Comparison of ENCODE assay signal across 8 cellular contexts in the genomic region with DNA sequence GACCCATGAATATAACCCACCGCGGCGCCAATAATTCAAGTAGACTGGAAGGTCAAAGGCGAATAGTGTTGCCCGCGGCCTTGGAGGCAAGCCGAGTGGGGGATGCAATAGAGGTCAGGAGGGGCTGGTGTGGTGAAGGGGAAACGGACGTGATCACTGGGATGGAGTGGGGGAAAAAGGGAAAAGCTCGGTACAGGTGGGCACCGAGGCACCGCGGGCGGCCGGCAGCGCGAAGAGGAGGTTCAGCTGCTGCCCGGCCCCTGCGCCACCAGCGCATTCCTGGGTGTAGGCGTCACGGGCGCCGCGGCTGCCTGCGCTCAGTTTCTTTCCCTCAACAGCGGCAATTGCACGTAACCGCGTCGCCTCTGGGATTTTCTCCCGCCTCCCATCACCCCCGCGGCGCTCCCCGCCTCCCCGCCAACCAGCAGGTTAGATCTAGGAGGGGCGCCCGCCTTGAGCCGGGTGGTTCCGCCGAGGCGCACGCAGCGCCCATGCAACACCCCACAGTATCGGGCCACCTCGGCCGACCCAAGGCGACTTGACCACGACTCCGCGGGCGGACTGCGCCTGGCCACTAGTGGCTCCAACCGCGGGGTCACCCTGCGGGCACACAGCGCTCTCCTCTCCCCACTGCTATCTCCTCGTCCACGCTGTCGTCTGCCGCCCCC. TPM values are rescaled to one million over a fixed set of nuclear protein-coding genes. Genes with fewer than 3 reads are reported as not detected.
DNase-seq lines count a peak whose midpoint lies in the region; ATAC-seq and TF ChIP-seq lines count a peak whose summit lies in the region.

No MANE protein-coding gene starts in this region.

- H2BK5ac ChIP-seq in mesenchymal stem cell (ENCODE audit: low read depth, low read length, poor library complexity, severe bottlenecking): peak overlapping the region; percentile 96

- H3K36me3 ChIP-seq in PC-3 (ENCODE audit: low read depth, low read length) (peaks cover 48% of the 10 kb centered on the region), endocrine pancreas (ENCODE audit: control insufficient read depth, insufficient read depth, low read length) (no peaks in the 10 kb centered on the region), mesenchymal stem cell (ENCODE audit: control insufficient read depth in 1 of 2, insufficient read depth in 2 of 2, low read depth in 1 of 2, low read length in 2 of 2) (peaks cover 20 to 47% of the 10 kb centered on the region in 2 experiments), upper lobe of left lung (no peaks in the 10 kb centered on the region)

- no peak for DNase-seq in activated T-cell treated with anti-CD3 and anti-CD28 coated beads, Interleukin-2, amount 50 U/mL, for 72 hours
- no peak for DNase-seq in activated T-cell treated with anti-CD3 and anti-CD28 coated beads, Interleukin-2, amount 50 U/mL, for 1 hour
- DNase-seq in PC-3: peak; percentile 79
- DNase-seq in mesenchymal stem cell: peak; percentile 85
- DNase-seq in upper lobe of left lung: peak; percentile 63 to 93

- H2BK120ac ChIP-seq in mesenchymal stem cell (ENCODE audit: low read depth, low read length): peak overlapping the region; percentile 73

- peak overlapping the region; percentile 63 to 68 for H2BK12ac ChIP-seq in mesenchymal stem cell (ENCODE audit: low read length in 2 of 2)

- peak overlapping the region; percentile 98 for H3K4me2 ChIP-seq in PC-3 (ENCODE audit: low read length)
- H3K4me2 ChIP-seq in mesenchymal stem cell (ENCODE audit: low read length, poor library complexity, severe bottlenecking): peak overlapping the region; percentile 51

- peak overlapping the region; percentile 82 for H4K91ac ChIP-seq in mesenchymal stem cell (ENCODE audit: low read length)

- peak overlapping the region in 1 of 2 experiments; percentile 99 for H3K14ac ChIP-seq in mesenchymal stem cell (ENCODE audit: low read length in 2 of 2)

- H3K27ac ChIP-seq in PC-3 (ENCODE audit: low read length) (peak overlapping the region; percentile 98), mesenchymal stem cell (ENCODE audit: low read length, poor library complexity, severe bottlenecking) (peak overlapping the region; percentile 88), upper lobe of left lung (peak overlapping the region; percentile 89 to 93 (median 90))

- CTCF ChIA-PET in PC-3 (lab: Charles Lee): no interaction called here

- H3K9me2 ChIP-seq in PC-3 (replicated peaks; ENCODE audit: low read length): no peaks in the 10 kb centered on the region

- TF ChIP-seq CTCF in PC-3 (conservative IDR thresholded peaks at IDR 0.05; ENCODE audit: low read depth, low read length) (no peak), upper lobe of left lung (IDR thresholded peaks at IDR 0.05) (peak in 1 of 6 experiments; percentile 19)

- peaks cover 65% of the 10 kb centered on the region for H3K79me2 ChIP-seq in PC-3 (ENCODE audit: low read length)

- no peaks in the 10 kb centered on the region for H3K79me1 ChIP-seq in mesenchymal stem cell (replicated peaks; ENCODE audit: low read length, poor library complexity, severe bottlenecking)

- peak overlapping the region; percentile 97 to 99 for H3K18ac ChIP-seq in mesenchymal stem cell (ENCODE audit: low read depth in 1 of 2, low read length in 2 of 2)

- peak overlapping the region; percentile 81 to 90 for H3K4ac ChIP-seq in mesenchymal stem cell (ENCODE audit: low read depth in 1 of 2, low read length in 2 of 2)

- TF ChIP-seq POLR2A in upper lobe of left lung (IDR thresholded peaks at IDR 0.05): peak in 2 of 4 donors; percentile 47 to 63

- peak overlapping the region; percentile 99 for H3K9ac ChIP-seq in PC-3 (ENCODE audit: low read length)
- H3K9ac ChIP-seq in endocrine pancreas (ENCODE audit: control insufficient read depth, insufficient read depth, low read length): peak overlapping the region; percentile 90
- H3K9ac ChIP-seq in mesenchymal stem cell (ENCODE audit: low read length): peak overlapping the region; percentile 100

- peak overlapping the region; percentile 69 for H4K8ac ChIP-seq in mesenchymal stem cell (ENCODE audit: low read length)

- ATAC-seq in activated T-cell treated with anti-CD3 and anti-CD28 coated beads, Interleukin-2, amount 50 U/mL, for 72 hours (replicated peaks in 1 of 2): no peak
- ATAC-seq in PC-3 (peak; percentile 27), upper lobe of left lung (ENCODE audit: low FRiP score in 2 of 2) (peak; percentile 83 to 84), GM21423 (IDR thresholded peaks at IDR 0.05; ENCODE audit: unreplicated experiment) (no peak), HG03196 (IDR thresholded peaks at IDR 0.05; ENCODE audit: unreplicated experiment) (no peak)

- no peak overlapping the region for H2AFZ ChIP-seq in PC-3 (ENCODE audit: low read length)
- no peak overlapping the region for H2AFZ ChIP-seq in mesenchymal stem cell (ENCODE audit: low read depth, low read length)

- BruUV-seq in PC-3 (replicated peaks; lab: Mats Ljungman, UMichigan): no TSS peak

- peak overlapping the region; percentile 86 to 96 for H3K23ac ChIP-seq in mesenchymal stem cell (ENCODE audit: low read length in 2 of 2)

- H3K4me3 ChIP-seq in PC-3 (ENCODE audit: low read length) (peak overlapping the region; percentile 90), endocrine pancreas (ENCODE audit: control insufficient read depth, insufficient read depth, low read length) (peak overlapping the region; percentile 41), mesenchymal stem cell (ENCODE audit: insufficient read depth in 1 of 2, low read depth in 1 of 2, low read length in 2 of 2) (peak overlapping the region; percentile 83 to 96), upper lobe of left lung (peak overlapping the region; percentile 12 to 72 (median 62))

- H3K9me3 ChIP-seq in PC-3 (ENCODE audit: low read length) (no peaks in the 10 kb centered on the region), endocrine pancreas (ENCODE audit: control insufficient read depth, low read length) (no peaks in the 10 kb centered on the region), mesenchymal stem cell (ENCODE audit: control insufficient read depth, low read length) (no peaks in the 10 kb centered on the region), upper lobe of left lung (no peaks in the 10 kb centered on the region)

- H3K4me1 ChIP-seq in PC-3 (ENCODE audit: insufficient read depth, low read length) (peaks cover 42% of the 10 kb centered on the region), endocrine pancreas (ENCODE audit: control insufficient read depth, insufficient read depth, low read length) (no peaks in the 10 kb centered on the region), mesenchymal stem cell (ENCODE audit: control insufficient read depth, insufficient read depth, low read depth, low read length) (no peaks in the 10 kb centered on the region), upper lobe of left lung (peaks cover 0 to 34% (median 2%) of the 10 kb centered on the region in 4 donors)

- peak overlapping the region; percentile 53 to 77 for H3K4me3 Mint-ChIP-seq in activated T-cell treated with anti-CD3 and anti-CD28 coated beads, Interleukin-2, amount 50 U/mL, for 72 hours

- H3K36me3 Mint-ChIP-seq in activated T-cell treated with anti-CD3 and anti-CD28 coated beads, Interleukin-2, amount 50 U/mL, for 72 hours (ENCODE audit: insufficient read depth in 2 of 2): no peaks in the 10 kb centered on the region

- peaks cover 9% of the 10 kb centered on the region for H3F3A ChIP-seq in PC-3 (ENCODE audit: low read length, unreplicated experiment)

- peaks cover 60% of the 10 kb centered on the region for H3K27me3 Mint-ChIP-seq in activated T-cell treated with anti-CD3 and anti-CD28 coated beads, Interleukin-2, amount 50 U/mL, for 72 hours (ENCODE audit: low read depth)

- no peak overlapping the region for H3K27ac Mint-ChIP-seq in activated T-cell treated with anti-CD3 and anti-CD28 coated beads, Interleukin-2, amount 50 U/mL, for 72 hours

- H3K27me3 ChIP-seq in PC-3 (ENCODE audit: low read length) (no peaks in the 10 kb centered on the region), endocrine pancreas (ENCODE audit: control insufficient read depth, insufficient read depth, low read length) (no peaks in the 10 kb centered on the region), mesenchymal stem cell (ENCODE audit: control insufficient read depth in 1 of 2, insufficient read depth in 1 of 2, low read length in 2 of 2) (no peaks in the 10 kb centered on the region), upper lobe of left lung (peaks cover 0 to 13% (median 2%) of the 10 kb centered on the region in 4 donors)

- peak overlapping the region; percentile 71 for H2BK15ac ChIP-seq in mesenchymal stem cell (ENCODE audit: low read depth, poor library complexity, severe bottlenecking)

- POLR2A ChIA-PET in PC-3 (lab: Charles Lee; ENCODE audit: unreplicated experiment): interaction anchor here (0.6 to 2.1 kb wide), 3 partner anchors 131 to 336 kb away, joined by 3 to 12 read pairs (median 3); no protein-coding TSS in a partner anchor

- H2AK5ac ChIP-seq in mesenchymal stem cell (ENCODE audit: low read length, severe bottlenecking): peak overlapping the region; percentile 89

- H4K20me1 ChIP-seq in PC-3 (ENCODE audit: low read length): peaks cover 53% of the 10 kb centered on the region

- WGBS in mesenchymal stem cell: under 1% methylated on average over 62 of the region's 62 CpGs
- WGBS in upper lobe of left lung, 2 donors: 1% methylated on average over 16 to 42 of the region's 62 CpGs

- intact Hi-C loops in PC-3 (cut with micrococcal nuclease): loop anchor here (2.0 to 10.0 kb wide), 7 partner anchors 327 to 753 kb away; no protein-coding TSS in a partner anchor

- no peak for TF ChIP-seq EP300 in upper lobe of left lung (IDR thresholded peaks at IDR 0.05)

- no peaks in the 10 kb centered on the region for H3K9me3 Mint-ChIP-seq in activated T-cell treated with anti-CD3 and anti-CD28 coated beads, Interleukin-2, amount 50 U/mL, for 72 hours

- H3K4me1 Mint-ChIP-seq in activated T-cell treated with anti-CD3 and anti-CD28 coated beads, Interleukin-2, amount 50 U/mL, for 72 hours (ENCODE audit: low read depth): peaks cover 8% of the 10 kb centered on the region

RNA-seq across cellular contexts. Expression of a gene that starts 1.5 kb away (rescaled TPM):
- total RNA-seq in activated T-cell treated with anti-CD3 and anti-CD28 coated beads, Interleukin-2, amount 50 U/mL, for 72 hours: not detected
- total RNA-seq in PC-3 (2014; rRNA removed) (145 and 201 TPM in 2 replicates), upper lobe of left lung (10 to 100 TPM; 13.0 to 40.0 (median 26.7) TPM)
- 184 TPM for polyA plus RNA-seq in mesenchymal stem cell (2013, experiment 1 of 2)
- polyA plus RNA-seq in mesenchymal stem cell (2013, experiment 2 of 2): 178 TPM

Comparison
In these comparisons a context has a peak if more than half of its experiments do, and no peak if none do; other contexts are left out.
1. ATAC-seq: peak in PC-3 (single experiment) and upper lobe of left lung (2 of 2); none in activated T-cell treated with anti-CD3 and anti-CD28 coated beads, Interleukin-2, amount 50 U/mL, for 72 hours (0 of 2), GM21423 (single experiment) and HG03196 (single experiment).
2. DNase-seq: peak in PC-3 (single experiment), mesenchymal stem cell (single experiment) and upper lobe of left lung (2 of 2); none in activated T-cell treated with anti-CD3 and anti-CD28 coated beads, Interleukin-2, amount 50 U/mL, for 72 hours (0 of 2) and activated T-cell treated with anti-CD3 and anti-CD28 coated beads, Interleukin-2, amount 50 U/mL, for 1 hour (single experiment).
3. RNA of a gene that starts 1.5 kb away (total RNA-seq): 145 to 201 TPM in PC-3 and 13.0 to 40.0 TPM in upper lobe of left lung; not detected in activated T-cell treated with anti-CD3 and anti-CD28 coated beads, Interleukin-2, amount 50 U/mL, for 72 hours; every median in the first group is over 10 times any median in the second.
4. Peak in every context shown above with its lines, with median percentiles within 50 percentile points of each other: H3K27ac ChIP-seq, H3K4me3 ChIP-seq and H3K9ac ChIP-seq.